In the genomic region with DNA sequence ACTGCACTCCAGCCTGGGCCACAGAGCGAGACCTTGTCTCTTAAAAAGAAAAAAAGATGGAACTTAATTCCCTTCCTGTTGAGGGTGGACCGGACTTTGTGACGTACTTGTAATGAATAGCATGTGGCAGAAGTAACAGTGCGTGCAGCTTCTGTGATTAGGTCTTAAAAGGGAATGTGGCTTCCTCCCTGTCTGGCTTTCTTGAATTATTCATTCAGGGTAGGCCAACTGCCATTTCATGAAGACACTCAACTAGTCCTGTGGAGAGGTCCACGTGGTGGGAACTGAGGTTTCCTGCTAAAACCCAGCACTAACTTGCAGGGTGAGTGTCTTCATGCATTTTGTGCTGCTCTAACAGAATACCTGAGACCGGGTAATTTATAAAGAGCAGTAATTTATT, we compare ENCODE assay signal across 22 cellular contexts.
DNase-seq lines count a peak whose midpoint lies in the region; ATAC-seq, FAIRE-seq and TF ChIP-seq lines count a peak whose summit lies in the region.
"Had no signal": no experiment of that assay in that cellular context is flagged by ENCODE, and none has a peak within 500 bp of the region (broad histone marks: within the 10 kb centered on the region; RNA-seq: fewer than 3 reads in every experiment).

No MANE protein-coding gene starts in this region.

- H3K9me3 ChIP-seq in mammary epithelial cell (replicated peaks; ENCODE audit: insufficient read depth, low read length), result no peaks in the 10 kb centered on the region
- no peaks in the 10 kb centered on the region for H3K9me3 ChIP-seq in prostate gland
- H3K9me3 ChIP-seq in small intestine (ENCODE audit: control insufficient read depth, low read depth), result no peaks in the 10 kb centered on the region
- H3K9me3 ChIP-seq: heart left ventricle, lower lobe of right lung, suprapubic skin had no signal

- DNase-seq in DMS53 (lab: John Stamatoyannopoulos, UW), result peak; percentile 2
- DNase-seq in DMS53 treated with DMSO at 0.1 percent for 48 hours (lab: John Stamatoyannopoulos, UW; ENCODE audit: unreplicated experiment), result no peak
- DNase-seq in MV-4-11 (lab: John Stamatoyannopoulos, UW), result peak; percentile 79
- DNase-seq in mammary epithelial cell, result no peak
- DNase-seq in prostate gland (ENCODE audit: low spot score), result no peak
- DNase-seq in small intestine, result no peak
- DNase-seq: activated CD8-positive, alpha-beta memory T cell treated with anti-CD3 and anti-CD28 coated beads, Interleukin-2, amount 50 U/mL, for 4 hours; activated effector memory CD4-positive, alpha-beta T cell treated with anti-CD3 and anti-CD28 coated beads, Interleukin-2, amount 50 U/mL, for 16 hours; effector CD8-positive, alpha-beta T cell; heart left ventricle; HFFc6; immature natural killer cell; lower lobe of right lung; NCI-H1092; NCI-H2081 treated with DMSO at 0.1 percent for 48 hours; NCI-H524 treated with DMSO at 0.1 percent for 48 hours; stimulated activated CD8-positive, alpha-beta memory T cell treated with anti-CD3 and anti-CD28 coated beads, Interleukin-4, amount 100 ng/mL, for 48 hours; T1000 had no signal

- no peak overlapping the region for H3K9ac ChIP-seq in mammary epithelial cell (ENCODE audit: insufficient read depth, low read length)

- TF ChIP-seq CTCF in mammary epithelial cell (conservative IDR thresholded peaks at IDR 0.05 in 1 of 2, IDR thresholded peaks at IDR 0.05 in 1 of 2; ENCODE audit: extremely low read depth in 1 of 2, insufficient read depth in 1 of 2, low read depth in 1 of 2, low read length in 2 of 2) (no peak), prostate gland (IDR thresholded peaks at IDR 0.05) (no peak)

- ATAC-seq in HG03097 (IDR thresholded peaks at IDR 0.05; ENCODE audit: low FRiP score, unreplicated experiment), result no peak
- no peak for ATAC-seq in HG03280 (IDR thresholded peaks at IDR 0.05; ENCODE audit: unreplicated experiment)
- ATAC-seq: lower lobe of right lung had no signal

- dilution Hi-C loops in mammary epithelial cell (cut with HindIII; ENCODE audit: low sequenced_read_pairs), result no loop called here

- no peak overlapping the region for H3K4me3 ChIP-seq in mammary epithelial cell (replicated peaks in 1 of 3; ENCODE audit: insufficient read depth in 1 of 3, low read depth in 2 of 3, low read length in 3 of 3)
- no peak overlapping the region for H3K4me3 ChIP-seq in prostate gland
- H3K4me3 ChIP-seq in small intestine (ENCODE audit: low read depth in 1 of 2, low read length in 2 of 2), result no peak overlapping the region
- H3K4me3 ChIP-seq: heart left ventricle, lower lobe of right lung, suprapubic skin had no signal

- H4K20me1 ChIP-seq in mammary epithelial cell (ENCODE audit: insufficient read depth, low read length), result no peaks in the 10 kb centered on the region

- no TSS peak for BruUV-seq in mammary epithelial cell (replicated peaks; lab: Mats Ljungman, UMichigan)

- WGBS in mammary epithelial cell (ENCODE audit: low coverage, missing lambda C conversion rate), result 95% methylated on average over 6 of the region's 6 CpGs
- whole genome bisulfite sequencing in prostate gland, result 88% methylated on average over 6 of the region's 6 CpGs
- 59 to 69% (median 60%) methylated on average over 6 of the region's 6 CpGs for WGBS in small intestine, 3 donors

- in situ Hi-C loops in mammary epithelial cell (cut with MboI; ENCODE audit: low sequenced_read_pairs in 2 of 2), result no loop called here

- peaks cover 17% of the 10 kb centered on the region for H3K4me1 ChIP-seq in mammary epithelial cell (ENCODE audit: insufficient read depth, low read length)
- no peaks in the 10 kb centered on the region for H3K4me1 ChIP-seq in prostate gland (replicated peaks)
- H3K4me1 ChIP-seq in small intestine (ENCODE audit: control insufficient read depth in 2 of 2, insufficient read depth in 1 of 2, low read depth in 1 of 2, low read length in 1 of 2), result no peaks in the 10 kb centered on the region
- H3K4me1 ChIP-seq: lower lobe of right lung had no signal

- FAIRE-seq in small intestine (lab: Jason Lieb, UNC), result no peak

- H3K4me2 ChIP-seq in mammary epithelial cell (ENCODE audit: insufficient read depth, low read depth, low read length), result no peak overlapping the region

- CTCF ChIA-PET in mammary epithelial cell (lab: Charles Lee; ENCODE audit: low non-redundant PET), result no interaction called here

- no peaks in the 10 kb centered on the region for H3K27me3 ChIP-seq in mammary epithelial cell (ENCODE audit: insufficient read depth, low read length)
- H3K27me3 ChIP-seq in prostate gland (replicated peaks; ENCODE audit: insufficient read depth), result no peaks in the 10 kb centered on the region
- no peaks in the 10 kb centered on the region for H3K27me3 ChIP-seq in small intestine (ENCODE audit: control insufficient read depth in 2 of 2, insufficient read depth in 2 of 2, low read length in 2 of 2)
- H3K27me3 ChIP-seq: heart left ventricle, suprapubic skin had no signal

- intact Hi-C loops in mammary epithelial cell (cut with micrococcal nuclease), result no loop called here
- intact Hi-C loops in prostate gland (cut with DNase I), result no loop called here

- H3K79me2 ChIP-seq in mammary epithelial cell (ENCODE audit: insufficient read depth, low read length), result no peaks in the 10 kb centered on the region

- H3K36me3 ChIP-seq in mammary epithelial cell (ENCODE audit: insufficient read depth, low read length) (no peaks in the 10 kb centered on the region), prostate gland (no peaks in the 10 kb centered on the region), small intestine (ENCODE audit: control insufficient read depth in 2 of 2, insufficient read depth in 2 of 2, low read length in 2 of 2) (no peaks in the 10 kb centered on the region)
- H3K36me3 ChIP-seq: heart left ventricle, lower lobe of right lung, suprapubic skin had no signal

- H3K27ac ChIP-seq in mammary epithelial cell (ENCODE audit: insufficient read depth, low read depth, low read length) (no peak overlapping the region), prostate gland (peak overlapping the region; percentile 50 to 58), small intestine (ENCODE audit: low read depth in 1 of 2, low read length in 1 of 2) (no peak overlapping the region)
- H3K27ac ChIP-seq: 22Rv1, lower lobe of right lung had no signal

- peak overlapping the region; percentile 67 for H2AFZ ChIP-seq in mammary epithelial cell (ENCODE audit: low read depth, low read length)

- TF ChIP-seq POLR2A in prostate gland (IDR thresholded peaks at IDR 0.05), result no peak

Comparison
In these comparisons a context has a peak if more than half of its experiments do, and no peak if none do; other contexts are left out.
1. DNase-seq: peak in DMS53 (single experiment) and MV-4-11 (single experiment); none in DMS53 treated with DMSO at 0.1 percent for 48 hours (single experiment), mammary epithelial cell (single experiment), prostate gland (single experiment) and small intestine (single experiment).
2. H3K27ac ChIP-seq: peak in prostate gland (2 of 2); none in mammary epithelial cell (single experiment) and small intestine (0 of 2).